Comparison of ENCODE assay signal across 15 cellular contexts in genomic region chr18:36108601-36109000, GRCh38. TPM values are rescaled to one million over a fixed set of nuclear protein-coding genes. Genes with fewer than 3 reads are reported as not detected.
DNase-seq lines count a peak whose midpoint lies in the region; ATAC-seq and TF ChIP-seq lines count a peak whose summit lies in the region.
"Had no signal": no experiment of that assay in that cellular context is flagged by ENCODE, and none has a peak within 500 bp of the region (broad histone marks: within the 10 kb centered on the region; RNA-seq: fewer than 3 reads in every experiment).

No MANE protein-coding gene starts in this region.

- CTCF ChIA-PET in mammary epithelial cell (lab: Charles Lee; ENCODE audit: low non-redundant PET): no interaction called here

- WGBS in mammary epithelial cell (ENCODE audit: low coverage, missing lambda C conversion rate): 74% methylated on average over 5 of the region's 5 CpGs

- H3K9ac ChIP-seq in mammary epithelial cell (ENCODE audit: insufficient read depth, low read length): no peak overlapping the region

- H3K9me3 ChIP-seq in mammary epithelial cell (replicated peaks; ENCODE audit: insufficient read depth, low read length): no peaks in the 10 kb centered on the region
- H3K9me3 ChIP-seq: HAP-1 had no signal

- in situ Hi-C loops in mammary epithelial cell (cut with MboI; ENCODE audit: low sequenced_read_pairs in 2 of 2): no loop called here

- H3K4me2 ChIP-seq in mammary epithelial cell (ENCODE audit: insufficient read depth, low read depth, low read length): no peak overlapping the region

- dilution Hi-C loops in mammary epithelial cell (cut with HindIII; ENCODE audit: low sequenced_read_pairs): no loop called here

- H3K27ac ChIP-seq in 22Rv1 (peak overlapping the region; percentile 54), mammary epithelial cell (ENCODE audit: insufficient read depth, low read depth, low read length) (no peak overlapping the region), foreskin keratinocyte (no peak overlapping the region)
- H3K27ac ChIP-seq: C4-2B had no signal

- DNase-seq in LNCaP clone FGC (ENCODE audit: low read depth) (peak; percentile 77), mammary epithelial cell (no peak), foreskin keratinocyte (no peak)
- DNase-seq in stimulated activated naive CD8-positive, alpha-beta T cell treated with anti-CD3 and anti-CD28 coated beads, Interleukin-15, Interleukin-2, amounts not matched to agents 100 U/mL and 50 U/mL, for 24 hours: no peak
- DNase-seq in stimulated activated CD4-positive, alpha-beta T cell treated with anti-CD3 and anti-CD28 coated beads, Interleukin-12 subunit alpha, Interleukin-12 subunit beta, amount 100 ng/mL, for 4 hours: no peak
- DNase-seq: CD4-positive, alpha-beta memory T cell; DMS153; DMS79 treated with DMSO at 0.1 percent for 48 hours; EL; GDM1 had no signal

- TSS peak; percentile 80 for BruUV-seq in mammary epithelial cell (replicated peaks; lab: Mats Ljungman, UMichigan)

- no peaks in the 10 kb centered on the region for H4K20me1 ChIP-seq in mammary epithelial cell (ENCODE audit: insufficient read depth, low read length)

- no peaks in the 10 kb centered on the region for H3K79me2 ChIP-seq in mammary epithelial cell (ENCODE audit: insufficient read depth, low read length)

- peak; percentile 28 for ATAC-seq in foreskin keratinocyte
- ATAC-seq in stimulated activated naive CD8-positive, alpha-beta T cell treated with anti-CD3 and anti-CD28 coated beads, Interleukin-15, Interleukin-2, amounts not matched to agents 100 U/mL and 50 U/mL, for 24 hours: no peak
- no peak for ATAC-seq in HG03025 (IDR thresholded peaks at IDR 0.05; ENCODE audit: low FRiP score, unreplicated experiment)
- ATAC-seq: HepG2 had no signal

- H3K27me3 ChIP-seq in mammary epithelial cell (ENCODE audit: insufficient read depth, low read length) (no peaks in the 10 kb centered on the region), foreskin keratinocyte (no peaks in the 10 kb centered on the region)

- H3K4me3 ChIP-seq in LNCaP clone FGC (ENCODE audit: low read depth, low read length) (peak overlapping the region; percentile 39; the same call in 1 of the 2 replicates), mammary epithelial cell (replicated peaks in 1 of 3; ENCODE audit: insufficient read depth in 1 of 3, low read depth in 2 of 3, low read length in 3 of 3) (no peak overlapping the region)
- H3K4me3 ChIP-seq: HAP-1 had no signal

- no peak for TF ChIP-seq CTCF in 22Rv1 (IDR thresholded peaks at IDR 0.05)
- TF ChIP-seq CTCF in LNCaP clone FGC (IDR thresholded peaks at IDR 0.05; ENCODE audit: control insufficient read depth, extremely low read depth, insufficient read depth): no peak
- no peak for TF ChIP-seq CTCF in mammary epithelial cell (conservative IDR thresholded peaks at IDR 0.05 in 1 of 2, IDR thresholded peaks at IDR 0.05 in 1 of 2; ENCODE audit: extremely low read depth in 1 of 2, insufficient read depth in 1 of 2, low read depth in 1 of 2, low read length in 2 of 2)
- TF ChIP-seq CTCF in foreskin keratinocyte (conservative IDR thresholded peaks at IDR 0.05): no peak

- no peak overlapping the region for H2AFZ ChIP-seq in mammary epithelial cell (ENCODE audit: low read depth, low read length)

- H3K4me1 ChIP-seq in mammary epithelial cell (ENCODE audit: insufficient read depth, low read length) (no peaks in the 10 kb centered on the region), foreskin keratinocyte (no peaks in the 10 kb centered on the region)
- H3K4me1 ChIP-seq: HAP-1 had no signal

- intact Hi-C loops in mammary epithelial cell (cut with micrococcal nuclease): no loop called here

- H3K36me3 ChIP-seq in mammary epithelial cell (ENCODE audit: insufficient read depth, low read length): peaks cover 28% of the 10 kb centered on the region

RNA-seq across cellular contexts. Expression of gene SLC39A6, which starts 20.5 kb away (rescaled TPM):
- total RNA-seq in mammary epithelial cell (100 to 1,000 TPM; 123 to 255 TPM), foreskin keratinocyte (81.4 and 83.3 TPM in 2 replicates)
- polyA plus RNA-seq in mammary epithelial cell (170 TPM), foreskin keratinocyte (22.1 and 27.4 TPM in 2 replicates)
- 87.8 TPM for polyA minus RNA-seq in mammary epithelial cell

RNA-seq across cellular contexts. Expression of gene ELP2, which starts 21.1 kb away (rescaled TPM):
- total RNA-seq in mammary epithelial cell (10 to 100 TPM; 88.6 to 91.4 TPM), foreskin keratinocyte (51.2 and 54.2 TPM in 2 replicates)
- polyA plus RNA-seq in mammary epithelial cell (42.9 TPM), foreskin keratinocyte (35.7 and 36.7 TPM in 2 replicates)
- polyA minus RNA-seq in mammary epithelial cell: 86.6 TPM

RNA-seq across cellular contexts. Expression of gene RPRD1A, which starts 41.2 kb away (rescaled TPM):
- 10 to 100 TPM; 66.5 to 74.0 TPM for total RNA-seq in mammary epithelial cell
- 27.3 TPM for polyA plus RNA-seq in mammary epithelial cell
- polyA minus RNA-seq in mammary epithelial cell: 17.3 TPM
- 53.6 and 57.1 TPM in 2 replicates for total RNA-seq in foreskin keratinocyte
- 19.3 and 22.7 TPM in 2 replicates for polyA plus RNA-seq in foreskin keratinocyte
